In the genomic region with DNA sequence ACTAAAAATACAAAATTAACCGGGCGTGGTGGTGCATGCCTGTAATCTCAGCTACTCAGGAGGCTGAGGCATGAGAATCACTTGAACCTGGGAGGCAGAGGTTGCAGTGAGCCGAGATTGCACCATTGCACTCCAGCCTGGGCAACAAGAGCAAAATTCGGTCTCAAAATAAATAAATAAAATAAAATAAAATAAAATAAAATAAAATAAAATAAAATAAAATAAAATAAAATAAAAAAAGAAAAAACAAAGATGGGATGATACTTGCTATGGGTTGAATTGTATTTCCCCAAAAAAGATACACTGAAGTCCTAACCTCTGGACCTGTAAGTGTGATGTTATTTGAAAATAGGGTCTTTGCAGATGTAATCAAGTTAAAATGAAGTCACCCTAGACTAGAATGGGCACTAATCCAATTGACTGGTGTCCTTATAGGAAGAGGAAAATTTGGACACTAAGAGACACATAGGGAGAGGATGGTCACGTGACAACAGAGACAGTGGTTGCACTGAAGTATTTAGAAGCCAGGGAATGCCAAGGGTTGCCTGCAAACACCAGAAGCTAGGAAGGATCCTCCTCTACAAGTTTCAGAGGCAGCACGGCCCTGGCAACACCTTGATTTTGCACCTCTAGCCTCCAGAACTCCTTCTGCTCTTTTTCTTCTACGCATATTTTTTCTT, we compare ENCODE assay signal across 9 cellular contexts. TPM values are rescaled to one million over a fixed set of nuclear protein-coding genes. Genes with fewer than 3 reads are reported as not detected.
DNase-seq lines count a peak whose midpoint lies in the region; ATAC-seq, FAIRE-seq and TF ChIP-seq lines count a peak whose summit lies in the region.
"Not testable (repeated sequence)": the region's sequence is repeated elsewhere in the genome, so short reads cannot be mapped to it uniquely, and the experiment has no call there.
"Had no signal": no experiment of that assay in that cellular context is flagged by ENCODE, and none has a peak within 500 bp of the region (broad histone marks: within the 10 kb centered on the region; RNA-seq: fewer than 3 reads in every experiment).

No MANE protein-coding gene starts in this region.

- H3K79me2 ChIP-seq in SK-N-SH (ENCODE audit: insufficient read depth) = not testable (repeated sequence)
- H3K79me2 ChIP-seq in keratinocyte (ENCODE audit: control insufficient read depth, insufficient read depth, low read length) = peaks cover 90% of the 10 kb centered on the region

- H2BK15ac ChIP-seq in IMR-90 (ENCODE audit: low read depth, low read length) = not testable (repeated sequence)

- CTCF ChIA-PET in IMR-90 (lab: Yijun Ruan, JAX) = not testable (repeated sequence)
- CTCF ChIA-PET in RWPE1 (lab: Yijun Ruan, JAX) (interaction anchor here (1.3 kb wide), 1 partner anchor 19 kb away, joined by 3 read pairs; no protein-coding TSS in a partner anchor), SK-N-SH (lab: Yijun Ruan, JAX) (interaction anchor here (1.8 to 3.9 kb wide), 3 partner anchors 19 to 163 kb away, joined by 8 to 28 read pairs (median 11); no protein-coding TSS in a partner anchor)

- BruUV-seq in IMR-90 (replicated peaks; lab: Mats Ljungman, UMichigan) = not testable (repeated sequence)

- H3K4me1 ChIP-seq in IMR-90 (ENCODE audit: control insufficient read depth, insufficient read depth, low read length); SK-N-SH (ENCODE audit: control insufficient read depth in 1 of 2, insufficient read depth in 2 of 2, low read depth in 1 of 2, low read length in 1 of 2): not testable (repeated sequence)
- H3K4me1 ChIP-seq in keratinocyte (ENCODE audit: control insufficient read depth, extremely low read depth, insufficient read depth, low read length) (peaks cover 31% of the 10 kb centered on the region), sigmoid colon (peaks cover 0 to 14% (median 13%) of the 10 kb centered on the region in 4 donors)

- H3K36me3 ChIP-seq in IMR-90 (ENCODE audit: control insufficient read depth, insufficient read depth, low read length); SK-N-SH (replicated peaks in 1 of 2; ENCODE audit: control insufficient read depth in 1 of 2, insufficient read depth in 2 of 2, low read length in 1 of 2); sigmoid colon: not testable (repeated sequence)
- H3K36me3 ChIP-seq in keratinocyte (ENCODE audit: control insufficient read depth in 2 of 2, extremely low read depth in 1 of 2, insufficient read depth in 2 of 2, low read length in 2 of 2) = peaks cover 8 to 18% of the 10 kb centered on the region in 2 experiments

- 42 to 100% methylated on average over 1 to 2 of the region's 7 CpGs for WGBS in IMR-90 (ENCODE audit: extremely low coverage in 2 of 2, insufficient read length in 1 of 2), 2 experiments
- 85% methylated on average over 7 of the region's 7 CpGs for WGBS in SK-N-SH (ENCODE audit: low lambda C conversion rate)
- 88 to 90% methylated on average over 7 of the region's 7 CpGs for WGBS in sigmoid colon, 2 donors

- not testable (repeated sequence) for H3K9me1 ChIP-seq in IMR-90 (ENCODE audit: insufficient read depth, low read length); keratinocyte (ENCODE audit: control insufficient read depth, extremely low read depth, insufficient read depth, low read length)

- not testable (repeated sequence) for H2BK5ac ChIP-seq in IMR-90 (ENCODE audit: low read depth, low read length, poor library complexity, severe bottlenecking)

- H2BK20ac ChIP-seq in IMR-90 (ENCODE audit: low read depth, low read length) = not testable (repeated sequence)

- H3K18ac ChIP-seq in IMR-90 (ENCODE audit: low read depth, low read length) = not testable (repeated sequence)

- not testable (repeated sequence) for H3K27ac ChIP-seq in IMR-90 (ENCODE audit: insufficient read depth, low read length); SK-N-SH (ENCODE audit: low read depth in 2 of 2, low read length in 1 of 2); keratinocyte (ENCODE audit: control insufficient read depth, insufficient read depth, low read length); sigmoid colon
- peak overlapping the region; percentile 24 for H3K27ac ChIP-seq in RWPE1

- TF ChIP-seq EP300 in SK-N-SH (IDR thresholded peaks at IDR 0.05; ENCODE audit: borderline replicate concordance in 1 of 2, low read depth in 1 of 2, low read length in 1 of 2); sigmoid colon (IDR thresholded peaks at IDR 0.05): not testable (repeated sequence)

- not testable (repeated sequence) for H3K4me2 ChIP-seq in IMR-90 (ENCODE audit: low read depth, low read length); SK-N-SH
- H3K4me2 ChIP-seq in keratinocyte (ENCODE audit: control insufficient read depth, extremely low read depth, insufficient read depth, low read depth, low read length) = peak overlapping the region; percentile 99

- H4K91ac ChIP-seq in IMR-90 (ENCODE audit: insufficient read depth, low read depth, low read length) = not testable (repeated sequence)

- not testable (repeated sequence) for H2BK120ac ChIP-seq in IMR-90 (ENCODE audit: low read depth, low read length)

- DNase-seq in EH (ENCODE audit: low read depth) (peak; percentile 23), sigmoid colon (peak; percentile 26)
- not testable (repeated sequence) for DNase-seq in IMR-90; RWPE1 (ENCODE audit: low spot score); SK-N-SH; keratinocyte (ENCODE audit: low read depth, low spot score)
- peak; percentile 2 for DNase-seq in activated effector memory CD4-positive, alpha-beta T cell treated with anti-CD3 and anti-CD28 coated beads, Interleukin-2, amount 50 U/mL, for 16 hours

- not testable (repeated sequence) for H3K23ac ChIP-seq in IMR-90 (ENCODE audit: low read depth, low read length)

- not testable (repeated sequence) for H2AK5ac ChIP-seq in IMR-90 (ENCODE audit: low read depth, low read length)

- not testable (repeated sequence) for H3K14ac ChIP-seq in IMR-90 (replicated peaks; ENCODE audit: low read depth, low read length)

- POLR2A ChIA-PET in IMR-90 (lab: Charles Lee; ENCODE audit: unreplicated experiment); RWPE1 (lab: Yijun Ruan, JAX; ENCODE audit: low non-redundant PET); SK-N-SH (lab: Yijun Ruan, JAX): not testable (repeated sequence)

- not testable (repeated sequence) for TF ChIP-seq POLR2A in IMR-90 (IDR thresholded peaks at IDR 0.05; ENCODE audit: low read depth, low read length); sigmoid colon (IDR thresholded peaks at IDR 0.05)

- not testable (repeated sequence) for H3K9ac ChIP-seq in IMR-90 (ENCODE audit: low read depth, low read length); SK-N-SH; keratinocyte (ENCODE audit: control insufficient read depth, extremely low read depth, insufficient read depth, low read length)

- TF ChIP-seq CTCF in IMR-90 (conservative IDR thresholded peaks at IDR 0.05; ENCODE audit: low read depth, low read length); RWPE1 (conservative IDR thresholded peaks at IDR 0.05; ENCODE audit: low read depth); SK-N-SH (IDR thresholded peaks at IDR 0.05); keratinocyte (optimal IDR thresholded peaks at IDR 0.05 in 1 of 3, IDR thresholded peaks at IDR 0.05 in 1 of 3, conservative IDR thresholded peaks at IDR 0.05 in 1 of 3; ENCODE audit: extremely low read depth in 1 of 3, insufficient read depth in 2 of 3, low read length in 3 of 3); sigmoid colon (IDR thresholded peaks at IDR 0.05): not testable (repeated sequence)

- H3K79me1 ChIP-seq in IMR-90 (ENCODE audit: low read depth in 1 of 2, low read length in 2 of 2) = not testable (repeated sequence)

- not testable (repeated sequence) for H2AK9ac ChIP-seq in IMR-90 (replicated peaks; ENCODE audit: low read depth, low read length, poor library complexity)

- dilution Hi-C loops in IMR-90 (cut with HindIII; ENCODE audit: low sequenced_read_pairs, unreplicated experiment); keratinocyte (cut with MboI; ENCODE audit: extremely low pct_ligation_motif_present, low sequenced_read_pairs): not testable (repeated sequence)

- H3K4me3 ChIP-seq in IMR-90 (ENCODE audit: insufficient read depth, low read depth, low read length); SK-N-SH (ENCODE audit: low read depth in 2 of 2, low read length in 1 of 2); sigmoid colon: not testable (repeated sequence)
- peak overlapping the region in 1 of 3 experiments; percentile 7 for H3K4me3 ChIP-seq in keratinocyte (ENCODE audit: control insufficient read depth in 2 of 3, extremely low read depth in 1 of 3, insufficient read depth in 2 of 3, low read depth in 1 of 3, low read length in 3 of 3)

- ATAC-seq in IMR-90 (ENCODE audit: low read depth) = not testable (repeated sequence)

- H2AFZ ChIP-seq in IMR-90 (replicated peaks; ENCODE audit: low read length, poor library complexity); SK-N-SH (ENCODE audit: low read depth); keratinocyte (ENCODE audit: control insufficient read depth, low read length): not testable (repeated sequence)

- in situ Hi-C loops in IMR-90 (cut with MboI; ENCODE audit: low sequenced_read_pairs) = not testable (repeated sequence)

- not testable (repeated sequence) for H3F3A ChIP-seq in SK-N-SH (replicated peaks; ENCODE audit: insufficient read depth)

- H3K56ac ChIP-seq in IMR-90 (ENCODE audit: extremely low read depth, insufficient read depth, low read length) = not testable (repeated sequence)

- not testable (repeated sequence) for TF ChIP-seq RAD21 in IMR-90 (IDR thresholded peaks at IDR 0.05; ENCODE audit: low read length); SK-N-SH (IDR thresholded peaks at IDR 0.05; ENCODE audit: low read length)

- not testable (repeated sequence) for H3K9me2 ChIP-seq in SK-N-SH

- H4K5ac ChIP-seq in IMR-90 (ENCODE audit: low read depth, low read length) = not testable (repeated sequence)

- peak; percentile 71 for FAIRE-seq in keratinocyte (lab: Jason Lieb, UNC)

- not testable (repeated sequence) for H3K9me3 ChIP-seq in IMR-90 (ENCODE audit: control insufficient read depth, insufficient read depth, low read length); SK-N-SH; keratinocyte (ENCODE audit: control insufficient read depth, low read depth, low read length); sigmoid colon

- H3K27me3 ChIP-seq in IMR-90 (ENCODE audit: control insufficient read depth, insufficient read depth, low read length); SK-N-SH (ENCODE audit: insufficient read depth); keratinocyte (ENCODE audit: control insufficient read depth, extremely low read depth, insufficient read depth, low read length): not testable (repeated sequence)
- peaks cover 4 to 27% (median 7%) of the 10 kb centered on the region in 3 donors for H3K27me3 ChIP-seq in sigmoid colon

- H4K20me1 ChIP-seq in IMR-90 (ENCODE audit: insufficient read depth, low read length); SK-N-SH (ENCODE audit: insufficient read depth): not testable (repeated sequence)
- peaks cover 16% of the 10 kb centered on the region for H4K20me1 ChIP-seq in keratinocyte (ENCODE audit: control insufficient read depth, extremely low read depth, insufficient read depth, low read length)

- H3K4ac ChIP-seq in IMR-90 (ENCODE audit: low read depth, low read length) = not testable (repeated sequence)

- intact Hi-C loops in IMR-90 (cut with micrococcal nuclease); sigmoid colon (cut with DNase I): not testable (repeated sequence)

- not testable (repeated sequence) for H4K8ac ChIP-seq in IMR-90 (ENCODE audit: low read depth in 2 of 2, low read length in 2 of 2)

RNA-seq across cellular contexts. Expression of gene PLEK2, which starts 3.7 kb away (rescaled TPM):
- total RNA-seq in IMR-90 (2012; rRNA removed) (2.2 and 2.5 TPM in 2 replicates), sigmoid colon (1 to 10 TPM in 2 of 4 donors, under 1 TPM in 1, not detected in 1; 0.16 to 7.8 (median 1.8) TPM)
- polyA plus RNA-seq in IMR-90 (2012; rRNA removed) (1.5 and 1.7 TPM in 2 replicates), SK-N-SH (2012; rRNA removed) (0.11 and 0.56 TPM in 2 replicates), keratinocyte (127 to 253 TPM (median 219 TPM) in 3 replicates), sigmoid colon (10 to 100 TPM; 35.4 to 51.8 (median 35.8) TPM)
- polyA plus RNA-seq in IMR-90 (2012; cell fraction: cytosol; rRNA removed) = 0.64 and 1.2 TPM in 2 replicates
- polyA plus RNA-seq in IMR-90 (2012; cell fraction: nucleus; rRNA removed; ENCODE audit: low replicate concordance) = 0.61 and 0.66 TPM in 2 replicates
- 0.15 and 0.16 TPM in 2 replicates for polyA plus RNA-seq in SK-N-SH (2012; cell fraction: cytosol; rRNA removed)
- polyA plus RNA-seq in SK-N-SH (2012; cell fraction: nucleus; rRNA removed) = 0.11 and 0.20 TPM in 2 replicates
- polyA plus RNA-seq in keratinocyte (2011; ENCODE audit: low read depth) = 18.3 TPM
- polyA plus RNA-seq in keratinocyte (2011; cell fraction: cytosol; rRNA removed) = 168 and 236 TPM in 2 replicates
- 108 TPM in 2 replicates for polyA plus RNA-seq in keratinocyte (2011; cell fraction: nucleus; rRNA removed)
- 40.8 and 252 TPM in 2 replicates for polyA plus RNA-seq in keratinocyte (2012; ENCODE audit: low replicate concordance)
- 61.2 to 106 TPM (median 88.5 TPM) in 3 replicates for polyA minus RNA-seq in keratinocyte
- 122 TPM for polyA minus RNA-seq in keratinocyte (2011; cell fraction: cytosol; rRNA and poly(A)+ RNA removed)
- 37.7 and 40.0 TPM in 2 replicates for polyA minus RNA-seq in keratinocyte (2011; cell fraction: nucleus; rRNA and poly(A)+ RNA removed)
- total RNA-seq: H4, H9 had no signal

RNA-seq across cellular contexts. Expression of gene EIF2S1, which starts 48.1 kb away (rescaled TPM):
- total RNA-seq in IMR-90 (2012; rRNA removed) = 125 and 360 TPM in 2 replicates
- polyA plus RNA-seq in IMR-90 (2012; rRNA removed) = 51.3 and 57.9 TPM in 2 replicates
- 6.6 and 7.6 TPM in 2 replicates for polyA plus RNA-seq in IMR-90 (2012; cell fraction: cytosol; rRNA removed)
- polyA plus RNA-seq in IMR-90 (2012; cell fraction: nucleus; rRNA removed; ENCODE audit: low replicate concordance) = 2.3 and 13.5 TPM in 2 replicates
- 57.2 and 57.7 TPM in 2 replicates for polyA plus RNA-seq in SK-N-SH (2012; rRNA removed)
- polyA plus RNA-seq in SK-N-SH (2012; cell fraction: cytosol; rRNA removed) = 85.5 and 141 TPM in 2 replicates
- polyA plus RNA-seq in SK-N-SH (2012; cell fraction: nucleus; rRNA removed) = 14.6 and 26.9 TPM in 2 replicates
- polyA plus RNA-seq in keratinocyte = 135 to 294 TPM (median 195 TPM) in 3 replicates
- 460 TPM for polyA plus RNA-seq in keratinocyte (2011; ENCODE audit: low read depth)
- 126 and 142 TPM in 2 replicates for polyA plus RNA-seq in keratinocyte (2011; cell fraction: cytosol; rRNA removed)
- 77.1 and 156 TPM in 2 replicates for polyA plus RNA-seq in keratinocyte (2011; cell fraction: nucleus; rRNA removed)
- polyA plus RNA-seq in keratinocyte (2012; ENCODE audit: low replicate concordance) = 184 and 257 TPM in 2 replicates
- polyA minus RNA-seq in keratinocyte = 43.9 to 203 TPM (median 77.0 TPM) in 3 replicates
- 85.0 TPM for polyA minus RNA-seq in keratinocyte (2011; cell fraction: cytosol; rRNA and poly(A)+ RNA removed)
- polyA minus RNA-seq in keratinocyte (2011; cell fraction: nucleus; rRNA and poly(A)+ RNA removed) = 52.8 and 113 TPM in 2 replicates
- 100 to 1,000 TPM in 3 of 4 donors, 10 to 100 TPM in 1; 31.3 to 131 (median 119) TPM for total RNA-seq in sigmoid colon
- polyA plus RNA-seq in sigmoid colon = 100 to 1,000 TPM in 1 of 3 donors, 10 to 100 TPM in 2; 75.7 to 104 (median 86.6) TPM

RNA-seq across cellular contexts. Expression of gene ATP6V1D, which starts 48.7 kb away (rescaled TPM):
- 113 and 167 TPM in 2 replicates for total RNA-seq in IMR-90 (2012; rRNA removed)
- 47.3 and 54.5 TPM in 2 replicates for polyA plus RNA-seq in IMR-90 (2012; rRNA removed)
- 17.2 and 23.4 TPM in 2 replicates for polyA plus RNA-seq in IMR-90 (2012; cell fraction: cytosol; rRNA removed)
- 3.5 and 22.9 TPM in 2 replicates for polyA plus RNA-seq in IMR-90 (2012; cell fraction: nucleus; rRNA removed; ENCODE audit: low replicate concordance)
- 39.2 and 51.9 TPM in 2 replicates for polyA plus RNA-seq in SK-N-SH (2012; rRNA removed)
- 63.3 and 74.1 TPM in 2 replicates for polyA plus RNA-seq in SK-N-SH (2012; cell fraction: cytosol; rRNA removed)
- polyA plus RNA-seq in SK-N-SH (2012; cell fraction: nucleus; rRNA removed) = 11.5 and 24.1 TPM in 2 replicates
- polyA plus RNA-seq in keratinocyte = 59.8 to 112 TPM (median 84.9 TPM) in 3 replicates
- polyA plus RNA-seq in keratinocyte (2011; ENCODE audit: low read depth) = 103 TPM
- 74.5 and 141 TPM in 2 replicates for polyA plus RNA-seq in keratinocyte (2011; cell fraction: cytosol; rRNA removed)
- polyA plus RNA-seq in keratinocyte (2011; cell fraction: nucleus; rRNA removed) = 44.4 and 58.8 TPM in 2 replicates
- 61.7 and 92.8 TPM in 2 replicates for polyA plus RNA-seq in keratinocyte (2012; ENCODE audit: low replicate concordance)
- polyA minus RNA-seq in keratinocyte = 42.9 to 70.4 TPM (median 46.5 TPM) in 3 replicates
- polyA minus RNA-seq in keratinocyte (2011; cell fraction: cytosol; rRNA and poly(A)+ RNA removed) = 88.2 TPM
- polyA minus RNA-seq in keratinocyte (2011; cell fraction: nucleus; rRNA and poly(A)+ RNA removed) = 33.0 and 47.0 TPM in 2 replicates
- total RNA-seq in sigmoid colon = 10 to 100 TPM; 65.8 to 89.9 (median 76.7) TPM
- polyA plus RNA-seq in sigmoid colon = 100 to 1,000 TPM in 1 of 3 donors, 10 to 100 TPM in 2; 64.1 to 181 (median 97.9) TPM

Comparison
In these comparisons a context has a peak if more than half of its experiments do, and no peak if none do; other contexts are left out.
1. RNA of gene PLEK2, which starts 3.7 kb away (polyA plus RNA-seq): 18.3 to 253 TPM in keratinocyte and 35.4 to 51.8 TPM in sigmoid colon; 0.61 to 1.7 TPM in IMR-90 and 0.11 to 0.56 TPM in SK-N-SH; every median in the first group is over 4 times any median in the second.